In the genomic region with DNA sequence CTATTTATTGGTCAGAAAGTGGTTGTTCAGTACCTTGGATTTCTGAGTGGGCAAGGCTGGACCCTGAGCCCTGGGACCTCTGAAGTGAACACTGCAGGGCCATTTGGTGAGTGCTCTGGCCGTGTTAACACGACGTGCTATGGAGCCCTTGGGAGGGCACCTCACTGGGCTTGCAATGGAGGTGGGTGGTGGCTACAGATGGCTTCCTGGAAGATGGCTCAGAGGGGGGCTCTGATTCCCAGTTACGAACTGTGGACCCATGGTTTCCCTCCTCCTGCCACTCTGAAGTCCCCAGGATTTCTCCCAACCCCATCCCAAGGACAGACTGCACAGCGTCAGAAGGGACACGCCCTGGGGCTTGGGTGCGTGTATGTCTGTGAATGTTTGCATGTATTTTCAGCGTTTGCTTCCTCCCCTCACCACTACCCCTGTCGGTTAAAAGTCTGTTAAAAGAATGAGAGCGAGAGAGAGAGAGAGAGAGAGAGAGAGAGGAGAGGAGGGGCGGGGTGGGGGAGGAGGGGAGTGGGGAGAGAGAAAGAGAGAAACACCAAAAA, we compare ENCODE assay signal across 9 cellular contexts.
DNase-seq lines count a peak whose midpoint lies in the region; ATAC-seq and TF ChIP-seq lines count a peak whose summit lies in the region.
"Had no signal": no experiment of that assay in that cellular context is flagged by ENCODE, and none has a peak within 500 bp of the region (broad histone marks: within the 10 kb centered on the region; RNA-seq: fewer than 3 reads in every experiment).

No MANE protein-coding gene starts in this region.

- H3K27me3 ChIP-seq in WERI-Rb-1 (ENCODE audit: insufficient read depth, low read depth, severe bottlenecking) = no peaks in the 10 kb centered on the region

- no peaks in the 10 kb centered on the region for H3K27me3 Mint-ChIP-seq in stimulated activated naive B cell treated with anti-CD40 and anti-IgM and Interleukin-4, amounts not matched to agents 10 μg/mL and 1 μg/mL and 100 μg/mL, for 72 hours

- H3K36me3 Mint-ChIP-seq in stimulated activated naive B cell treated with anti-CD40 and anti-IgM and Interleukin-4, amounts not matched to agents 10 μg/mL and 1 μg/mL and 100 μg/mL, for 72 hours = peaks cover 4 to 6% of the 10 kb centered on the region in 2 donors

- peak; percentile 67 for DNase-seq in activated effector memory CD4-positive, alpha-beta T cell treated with anti-CD3 and anti-CD28 coated beads, Interleukin-2, amount 50 U/mL, for 16 hours
- DNase-seq in activated effector memory CD4-positive, alpha-beta T cell treated with Interleukin-2 at 50 U/mL for 16 hours = no peak
- DNase-seq in WERI-Rb-1 (no peak), DMS 273 treated with DMSO at 0.1 percent for 48 hours (lab: John Stamatoyannopoulos, UW) (no peak), COLO829 (ENCODE audit: low spot score) (no peak), islet precursor cell (no peak)
- DNase-seq in stimulated activated naive B cell treated with anti-CD40 and anti-IgM and Interleukin-4, amounts not matched to agents 10 μg/mL and 1 μg/mL and 100 μg/mL, for 72 hours = no peak
- DNase-seq: NCI-H446 had no signal

- peak; percentile 32 for ATAC-seq in HG03045 (IDR thresholded peaks at IDR 0.05; ENCODE audit: unreplicated experiment)
- ATAC-seq in stimulated activated naive B cell treated with anti-CD40 and anti-IgM and Interleukin-4, amounts not matched to agents 10 μg/mL and 1 μg/mL and 100 μg/mL, for 72 hours (replicated peaks) = peak; percentile 33 to 35

- peak overlapping the region; percentile 60 for H3K27ac ChIP-seq in WERI-Rb-1

- no peaks in the 10 kb centered on the region for H3K9me3 Mint-ChIP-seq in stimulated activated naive B cell treated with anti-CD40 and anti-IgM and Interleukin-4, amounts not matched to agents 10 μg/mL and 1 μg/mL and 100 μg/mL, for 72 hours

- peak overlapping the region; percentile 78 to 91 for H3K4me3 Mint-ChIP-seq in stimulated activated naive B cell treated with anti-CD40 and anti-IgM and Interleukin-4, amounts not matched to agents 10 μg/mL and 1 μg/mL and 100 μg/mL, for 72 hours

- H3K9me3 ChIP-seq in WERI-Rb-1 (ENCODE audit: severe bottlenecking) = no peaks in the 10 kb centered on the region

- H3K27ac Mint-ChIP-seq in stimulated activated naive B cell treated with anti-CD40 and anti-IgM and Interleukin-4, amounts not matched to agents 10 μg/mL and 1 μg/mL and 100 μg/mL, for 72 hours = peak overlapping the region; percentile 92

- TF ChIP-seq CTCF in WERI-Rb-1 (IDR thresholded peaks at IDR 0.05; ENCODE audit: low read depth, low read length) = no peak

- no peak overlapping the region for H3K4me3 ChIP-seq in WERI-Rb-1 (ENCODE audit: low read depth, low read length)

- no peaks in the 10 kb centered on the region for H3K36me3 ChIP-seq in WERI-Rb-1

- H3K4me1 Mint-ChIP-seq in stimulated activated naive B cell treated with anti-CD40 and anti-IgM and Interleukin-4, amounts not matched to agents 10 μg/mL and 1 μg/mL and 100 μg/mL, for 72 hours = peaks cover 52 to 82% of the 10 kb centered on the region in 2 donors
